Comparison of ENCODE assay signal across 1 cellular context in genomic region chr17:49699967-49700575, GRCh38.
A peak's percentile ranks its signal among the peaks of the same experiment; 100 is the strongest.
TF ChIP-seq lines count a peak whose summit lies in the region.

No MANE protein-coding gene starts in this region.

TF ChIP-seq in K562, 482 proteins besides CTCF, POLR2A, EP300 and RAD21 (continued from another document):
- TF ChIP-seq CHAMP1 (IDR thresholded peaks at IDR 0.05) (no peak), POLR2G (IDR thresholded peaks at IDR 0.05; ENCODE audit: low read depth, low read length) (0 out of 2 replicates have a peak, but pooled peaks have one; percentile 18), POLR2AphosphoS5 (IDR thresholded peaks at IDR 0.05; ENCODE audit: control insufficient read depth, insufficient read depth, low read depth, low read length) (0 out of 2 replicates have a peak, but pooled peaks have one; percentile 26)
TF ChIP-seq in K562: peak in this region for 3.
